Comparison of ENCODE assay signal across 7 cellular contexts in genomic region chr2:184597571-184597980, GRCh38. TPM values are rescaled to one million over a fixed set of nuclear protein-coding genes. Genes with fewer than 3 reads are reported as not detected.
DNase-seq lines count a peak whose midpoint lies in the region; ATAC-seq and TF ChIP-seq lines count a peak whose summit lies in the region.

No MANE protein-coding gene starts in this region.

- H3K9me3 Mint-ChIP-seq in endodermal cell: no peaks in the 10 kb centered on the region

- TF ChIP-seq EP300 in SK-N-SH (IDR thresholded peaks at IDR 0.05; ENCODE audit: borderline replicate concordance in 1 of 2, low read depth in 1 of 2, low read length in 1 of 2): no peak

- H3K27me3 ChIP-seq in SK-N-SH (ENCODE audit: insufficient read depth) (no peaks in the 10 kb centered on the region; the same call in 1 of the 2 replicates), endodermal cell (ENCODE audit: control insufficient read depth, insufficient read depth, low read length, poor library complexity, severe bottlenecking) (peaks cover 40% of the 10 kb centered on the region), testis (no peaks in the 10 kb centered on the region)

- POLR2A ChIA-PET in SK-N-SH (lab: Yijun Ruan, JAX): interaction anchor here (0.7 kb wide), 1 partner anchor 13 kb away, joined by 3 read pairs; no protein-coding TSS in a partner anchor

- H4K20me1 ChIP-seq in SK-N-SH (ENCODE audit: insufficient read depth): no peaks in the 10 kb centered on the region

- H3K4me3 ChIP-seq in SK-N-SH (ENCODE audit: low read depth in 2 of 2, low read length in 1 of 2) (peak overlapping the region; percentile 62 to 71), endodermal cell (ENCODE audit: low read length) (peak overlapping the region; percentile 79), testis (peak overlapping the region; percentile 56 to 59)

- H3K9ac ChIP-seq in SK-N-SH (peak overlapping the region; percentile 24; the same call in 1 of the 2 replicates), endodermal cell (ENCODE audit: extremely low read depth, low read length, poor library complexity, severe bottlenecking) (peak overlapping the region; percentile 6)

- TF ChIP-seq CTCF in SK-N-SH (IDR thresholded peaks at IDR 0.05): no peak
- no peak for TF ChIP-seq CTCF in endodermal cell (conservative IDR thresholded peaks at IDR 0.05)
- no peak for TF ChIP-seq CTCF in testis (IDR thresholded peaks at IDR 0.05)

- H3K27me3 Mint-ChIP-seq in endodermal cell (ENCODE audit: insufficient read depth): peaks cover 33% of the 10 kb centered on the region

- TF ChIP-seq POLR2A in testis (IDR thresholded peaks at IDR 0.05): no peak

- no peaks in the 10 kb centered on the region for H3K79me2 ChIP-seq in SK-N-SH (ENCODE audit: insufficient read depth)

- CTCF ChIA-PET in SK-N-SH (lab: Yijun Ruan, JAX): interaction anchor here (0.6 to 1.4 kb wide), 4 partner anchors 14 to 578 kb away, joined by 3 to 8 read pairs (median 3); no protein-coding TSS in a partner anchor

- peak overlapping the region in 1 of 2 experiments; percentile 24; a peak in 1 of 4 replicates for H3K27ac ChIP-seq in SK-N-SH (ENCODE audit: low read depth in 2 of 2, low read length in 1 of 2)
- peak overlapping the region; percentile 14 for H3K27ac ChIP-seq in endodermal cell (ENCODE audit: low read depth, low read length)
- no peak overlapping the region for H3K27ac ChIP-seq in testis

- intact Hi-C loops in testis (cut with DNase I; ENCODE audit: low total_unique reads): no loop called here

- no peak overlapping the region for H3K27ac Mint-ChIP-seq in endodermal cell

- H3K9me3 ChIP-seq in SK-N-SH (peaks cover 4% of the 10 kb centered on the region; the same call in 1 of the 2 replicates), endodermal cell (ENCODE audit: control insufficient read depth, low read length) (no peaks in the 10 kb centered on the region), testis (no peaks in the 10 kb centered on the region)

- DNase-seq in SK-N-SH: peak; percentile 49
- peak; percentile 75 for DNase-seq in endodermal cell
- DNase-seq in medulla oblongata (ENCODE audit: extremely low spot score): peak; percentile 64
- DNase-seq in testis: peak; percentile 21
- DNase-seq in AML-193 (lab: John Stamatoyannopoulos, UW): no peak

- H3K4me3 Mint-ChIP-seq in endodermal cell: peak overlapping the region; percentile 54

- whole genome bisulfite sequencing in SK-N-SH (ENCODE audit: low lambda C conversion rate): 6% methylated on average over 14 of the region's 14 CpGs
- 0 to 7% methylated on average over 4 to 10 of the region's 14 CpGs for WGBS in endodermal cell (ENCODE audit: insufficient coverage in 1 of 2, insufficient read length in 1 of 2), 2 experiments
- WGBS in testis, 2 donors: 1 to 2% methylated on average over 14 of the region's 14 CpGs

- H3K36me3 ChIP-seq in SK-N-SH (replicated peaks in 1 of 2; ENCODE audit: control insufficient read depth in 1 of 2, insufficient read depth in 2 of 2, low read length in 1 of 2) (no peaks in the 10 kb centered on the region), endodermal cell (ENCODE audit: control insufficient read depth, insufficient read depth, low read length) (no peaks in the 10 kb centered on the region), testis (ENCODE audit: low read depth, missing control alignments) (no peaks in the 10 kb centered on the region)

- peak overlapping the region; percentile 88 for H3K4me2 ChIP-seq in SK-N-SH

- peak overlapping the region; percentile 85 for H2AFZ ChIP-seq in SK-N-SH (ENCODE audit: low read depth)

- H3K4me1 ChIP-seq in SK-N-SH (ENCODE audit: control insufficient read depth in 1 of 2, insufficient read depth in 2 of 2, low read depth in 1 of 2, low read length in 1 of 2) (peaks cover 0 to 10% of the 10 kb centered on the region in 2 experiments; a peak in 3 of 4 replicates), endodermal cell (ENCODE audit: control insufficient read depth, insufficient read depth, low read length) (no peaks in the 10 kb centered on the region), testis (no peaks in the 10 kb centered on the region)

- H3K36me3 Mint-ChIP-seq in endodermal cell (ENCODE audit: low read depth): no peaks in the 10 kb centered on the region

- ATAC-seq in GM18511 (IDR thresholded peaks at IDR 0.05; ENCODE audit: unreplicated experiment): peak; percentile 30
- peak; percentile 17 for ATAC-seq in HG03066 (IDR thresholded peaks at IDR 0.05; ENCODE audit: low read depth, unreplicated experiment)

- H3K9me2 ChIP-seq in SK-N-SH: no peaks in the 10 kb centered on the region

- no peaks in the 10 kb centered on the region for H3F3A ChIP-seq in SK-N-SH (replicated peaks; ENCODE audit: insufficient read depth)

- peaks cover 11% of the 10 kb centered on the region for H3K4me1 Mint-ChIP-seq in endodermal cell

- 0 out of 2 replicates have a peak, but pooled peaks have one; percentile 2 for TF ChIP-seq RAD21 in SK-N-SH (IDR thresholded peaks at IDR 0.05; ENCODE audit: low read length)

TF ChIP-seq in SK-N-SH, 30 proteins besides CTCF, POLR2A, EP300 and RAD21:
- 0 out of 2 replicates have a peak, but pooled peaks have one; percentile 10 for TF ChIP-seq RCOR1 (IDR thresholded peaks at IDR 0.05; ENCODE audit: low read length)
- TF ChIP-seq EZH2phosphoT487 (IDR thresholded peaks at IDR 0.05; ENCODE audit: borderline replicate concordance, low read depth): no peak

RNA-seq across cellular contexts. Expression of gene ZNF804A, which starts 0.8 kb away (rescaled TPM):
- polyA plus RNA-seq in SK-N-SH (2012; rRNA removed) (0.02 TPM in 2 replicates), testis (ENCODE audit: insufficient read depth, low read depth, low replicate concordance) (not detected)
- 0.01 and 0.03 TPM in 2 replicates for polyA plus RNA-seq in SK-N-SH (2012; cell fraction: cytosol; rRNA removed)
- polyA plus RNA-seq in SK-N-SH (2012; cell fraction: nucleus; rRNA removed): 0.02 TPM in 1 of 2 replicates, not detected in the other
- total RNA-seq in endodermal cell (under 1 TPM in 1 of 2 donors, not detected in 1; 0.15 TPM), testis (under 1 TPM; 0.50 to 0.63 TPM)
- polyA plus RNA-seq in endodermal cell (2013, experiment 1 of 2): 1.1 TPM
- 1.2 TPM for polyA plus RNA-seq in endodermal cell (2013, experiment 2 of 2)

Comparison
In these comparisons a context has a peak if more than half of its experiments do, and no peak if none do; other contexts are left out.
1. DNase-seq: peak in SK-N-SH (single experiment), endodermal cell (single experiment), medulla oblongata (single experiment) and testis (single experiment); none in AML-193 (0 of 2).
2. Peak in every context shown above with its lines, with median percentiles within 50 percentile points of each other: H3K4me3 ChIP-seq.